Comparison of ENCODE assay signal across 21 cellular contexts in the genomic region with DNA sequence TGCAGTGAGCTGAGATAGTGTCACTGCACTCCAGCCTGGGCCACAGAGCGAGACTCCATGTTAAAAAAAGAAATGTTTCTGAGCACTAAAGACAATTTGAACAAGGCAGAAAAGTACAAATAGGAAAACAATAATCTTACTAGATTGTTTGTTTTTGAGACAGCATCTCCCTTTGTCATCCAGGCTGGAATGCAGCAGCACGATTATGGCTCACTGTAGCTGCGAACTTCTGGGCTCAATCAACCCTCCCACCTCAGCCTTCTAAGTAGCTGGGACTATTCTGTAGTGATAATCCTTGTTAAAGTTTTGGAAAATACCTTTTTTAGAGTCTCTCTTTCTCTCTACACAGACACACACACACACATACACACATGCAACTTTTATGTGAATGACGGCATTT.
DNase-seq lines count a peak whose midpoint lies in the region; ATAC-seq and TF ChIP-seq lines count a peak whose summit lies in the region.
"Had no signal": no experiment of that assay in that cellular context is flagged by ENCODE, and none has a peak within 500 bp of the region (broad histone marks: within the 10 kb centered on the region; RNA-seq: fewer than 3 reads in every experiment).

No MANE protein-coding gene starts in this region.

- peak overlapping the region; percentile 55 for H3K4me2 ChIP-seq in PC-3 (ENCODE audit: low read length)
- peak overlapping the region; percentile 20 for H3K4me2 ChIP-seq in skeletal muscle satellite cell (ENCODE audit: low read length)

- peaks cover 44% of the 10 kb centered on the region for H3K79me2 ChIP-seq in ACC112 (ENCODE audit: control insufficient read depth, insufficient read depth, low read length, unreplicated experiment)
- H3K79me2 ChIP-seq in PC-3 (ENCODE audit: low read length): peaks cover 34% of the 10 kb centered on the region

- H3K27me3 ChIP-seq in ACC112 (ENCODE audit: insufficient read depth, low read length) (no peaks in the 10 kb centered on the region), PC-3 (ENCODE audit: low read length) (no peaks in the 10 kb centered on the region), esophagus squamous epithelium (no peaks in the 10 kb centered on the region), skeletal muscle satellite cell (ENCODE audit: control insufficient read depth, insufficient read depth, low read length) (no peaks in the 10 kb centered on the region)
- H3K27me3 ChIP-seq: cardiac muscle cell, MG63 had no signal

- CTCF ChIA-PET in PC-3 (lab: Charles Lee): no interaction called here

- no peak overlapping the region for H3K4me3 ChIP-seq in ACC112 (ENCODE audit: low read depth, low read length)
- H3K4me3 ChIP-seq in PC-3 (ENCODE audit: low read length): peak overlapping the region; percentile 23; the same call in 1 of the 2 replicates
- no peak overlapping the region for H3K4me3 ChIP-seq in esophagus squamous epithelium
- H3K4me3 ChIP-seq in skeletal muscle satellite cell (ENCODE audit: low read length): no peak overlapping the region
- H3K4me3 ChIP-seq: cardiac muscle cell, GM23248, MG63 had no signal

- intact Hi-C loops in PC-3 (cut with micrococcal nuclease): loop anchor here (10.0 kb wide), 1 partner anchor 346 kb away; no protein-coding TSS in a partner anchor
- intact Hi-C loops in esophagus squamous epithelium (cut with DNase I): no loop called here

- H3K9ac ChIP-seq in PC-3 (ENCODE audit: low read length) (peak overlapping the region; percentile 16; the same call in 1 of the 2 replicates), skeletal muscle satellite cell (ENCODE audit: low read depth, low read length) (no peak overlapping the region)
- H3K9ac ChIP-seq: GM23248 had no signal

- peaks cover 4% of the 10 kb centered on the region for H3F3A ChIP-seq in PC-3 (ENCODE audit: low read length, unreplicated experiment)

- H3K4me1 ChIP-seq in ACC112 (ENCODE audit: control insufficient read depth, insufficient read depth, low read length, unreplicated experiment): peaks cover 66% of the 10 kb centered on the region
- peaks cover 71% of the 10 kb centered on the region for H3K4me1 ChIP-seq in PC-3 (ENCODE audit: insufficient read depth, low read length)
- peaks cover 0 to 72% (median 21%) of the 10 kb centered on the region in 3 donors for H3K4me1 ChIP-seq in esophagus squamous epithelium
- peaks cover 61% of the 10 kb centered on the region for H3K4me1 ChIP-seq in skeletal muscle satellite cell (ENCODE audit: control insufficient read depth, insufficient read depth, low read length)

- no peak for TF ChIP-seq POLR2A in esophagus squamous epithelium (IDR thresholded peaks at IDR 0.05)

- H3K9me3 ChIP-seq in PC-3 (ENCODE audit: low read length) (no peaks in the 10 kb centered on the region), esophagus squamous epithelium (no peaks in the 10 kb centered on the region), skeletal muscle satellite cell (replicated peaks; ENCODE audit: low read length) (no peaks in the 10 kb centered on the region)
- H3K9me3 ChIP-seq: MG63 had no signal

- ATAC-seq in PC-3: no peak
- ATAC-seq in HG03135 (IDR thresholded peaks at IDR 0.05; ENCODE audit: unreplicated experiment): no peak

- WGBS in esophagus squamous epithelium, 2 donors: 76% methylated on average over 4 of the region's 4 CpGs

- H3K27ac ChIP-seq in ACC112 (ENCODE audit: low read depth, low read length) (peak overlapping the region; percentile 97), PC-3 (ENCODE audit: low read length) (peak overlapping the region; percentile 66), esophagus squamous epithelium (peak overlapping the region; percentile 35 to 89 (median 77))
- H3K27ac ChIP-seq: cardiac muscle cell, epithelial cell of prostate, GM23248 had no signal

- TF ChIP-seq CTCF in PC-3 (conservative IDR thresholded peaks at IDR 0.05; ENCODE audit: low read depth, low read length) (no peak), esophagus squamous epithelium (IDR thresholded peaks at IDR 0.05) (no peak)

- POLR2A ChIA-PET in PC-3 (lab: Charles Lee; ENCODE audit: unreplicated experiment): interaction anchor here (1.0 kb wide), 1 partner anchor 516 kb away, joined by 3 read pairs; a partner anchor contains a TSS

- no peak overlapping the region for H2AFZ ChIP-seq in ACC112 (ENCODE audit: low read length, unreplicated experiment)
- no peak overlapping the region for H2AFZ ChIP-seq in PC-3 (ENCODE audit: low read length)
- H2AFZ ChIP-seq: GM23248 had no signal

- no peaks in the 10 kb centered on the region for H3K36me3 ChIP-seq in ACC112 (ENCODE audit: insufficient read depth, low read length)
- H3K36me3 ChIP-seq in PC-3 (ENCODE audit: low read depth, low read length): no peaks in the 10 kb centered on the region
- H3K36me3 ChIP-seq in esophagus squamous epithelium: no peaks in the 10 kb centered on the region
- no peaks in the 10 kb centered on the region for H3K36me3 ChIP-seq in skeletal muscle satellite cell (ENCODE audit: insufficient read depth, low read length)
- H3K36me3 ChIP-seq: cardiac muscle cell, MG63 had no signal

- H3K9me2 ChIP-seq in PC-3 (replicated peaks; ENCODE audit: low read length): no peaks in the 10 kb centered on the region

- BruUV-seq in PC-3 (replicated peaks; lab: Mats Ljungman, UMichigan): no TSS peak

- no peaks in the 10 kb centered on the region for H4K20me1 ChIP-seq in PC-3 (ENCODE audit: low read length)

- peak; percentile 51 for DNase-seq in PC-3
- no peak for DNase-seq in esophagus squamous epithelium (lab: John Stamatoyannopoulos, UW)
- DNase-seq in stimulated activated CD4-positive, alpha-beta T cell treated with anti-CD3 and anti-CD28 coated beads, Interleukin-15, amount 100 ng/mL, for 24 hours: no peak
- no peak for DNase-seq in GF-D8 (lab: John Stamatoyannopoulos, UW)
- DNase-seq: activated CD4-positive, alpha-beta T cell treated with anti-CD3 and anti-CD28 coated beads, Interleukin-2, amount 50 U/mL, for 1 hour; activated CD8-positive, alpha-beta memory T cell treated with anti-CD3 and anti-CD28 coated beads, Interleukin-2, amount 50 U/mL, for 4 hours; activated effector memory CD4-positive, alpha-beta T cell treated with anti-CD3 and anti-CD28 coated beads, Interleukin-2, amount 50 U/mL, for 16 hours; CD4-positive, CD25-positive, alpha-beta regulatory T cell; DMS153; GM23248; kidney glomerular epithelial cell; mesendoderm; MG63; NCI-H1436; NCI-H526; stimulated activated CD4-positive, alpha-beta T cell treated with anti-CD3 and anti-CD28 coated beads, Interleukin-12 subunit alpha, Interleukin-12 subunit beta, amount 100 ng/mL, for 4 hours had no signal
